ENCODE assay signal across 8 cellular contexts in the genomic region with DNA sequence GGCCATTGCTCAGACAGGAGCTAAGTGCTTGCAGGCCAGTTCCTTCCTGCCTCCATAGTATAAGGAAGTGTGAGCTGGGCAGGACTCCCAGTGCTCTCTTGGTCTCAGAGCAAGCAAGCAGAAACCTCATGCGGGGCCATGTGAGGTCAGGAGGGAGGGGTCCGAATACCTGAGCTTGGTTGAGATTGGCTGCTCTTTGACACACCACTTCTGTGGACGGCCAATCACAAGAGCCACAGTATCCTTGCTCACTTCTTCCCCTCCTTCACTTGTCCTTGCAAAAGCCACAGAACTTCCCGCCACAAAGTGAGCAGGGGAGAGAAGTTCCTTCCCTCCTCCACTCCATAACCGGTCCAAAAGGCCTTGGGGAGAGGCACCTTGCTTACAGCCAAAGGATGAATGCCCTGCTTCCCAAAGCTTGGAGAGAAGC. TPM values are rescaled to one million over a fixed set of nuclear protein-coding genes. Genes with fewer than 3 reads are reported as not detected.
A peak's percentile ranks its signal among the peaks of the same experiment; 100 is the strongest.
DNase-seq lines count a peak whose midpoint lies in the region; ATAC-seq lines count a peak whose summit lies in the region.

No MANE protein-coding gene starts in this region.

- no peak overlapping the region for H3K4me3 Mint-ChIP-seq in activated T-cell treated with anti-CD3 and anti-CD28 coated beads, Interleukin-2, amount 50 U/mL, for 72 hours

- no peaks in the 10 kb centered on the region for H3K36me3 Mint-ChIP-seq in activated T-cell treated with anti-CD3 and anti-CD28 coated beads, Interleukin-2, amount 50 U/mL, for 72 hours (ENCODE audit: insufficient read depth in 2 of 2)

- peak; percentile 24 to 62 for ATAC-seq in activated T-cell treated with anti-CD3 and anti-CD28 coated beads, Interleukin-2, amount 50 U/mL, for 72 hours (replicated peaks in 1 of 2)
- peak; percentile 73 for ATAC-seq in HG03095 (IDR thresholded peaks at IDR 0.05; ENCODE audit: unreplicated experiment)
- peak; percentile 83 for ATAC-seq in sciatic nerve
- no peak for ATAC-seq in GM18858 (IDR thresholded peaks at IDR 0.05; ENCODE audit: unreplicated experiment)

- no peak overlapping the region for H3K4me3 ChIP-seq in SJCRH30

- no peaks in the 10 kb centered on the region for H3K9me3 ChIP-seq in SJCRH30 (replicated peaks)

- no peak overlapping the region for H3K27ac ChIP-seq in SJCRH30

- intact Hi-C loops in sciatic nerve (cut with DNase I), result no loop called here

- H3K36me3 ChIP-seq in SJCRH30, result no peaks in the 10 kb centered on the region

- H3K9me3 Mint-ChIP-seq in activated T-cell treated with anti-CD3 and anti-CD28 coated beads, Interleukin-2, amount 50 U/mL, for 72 hours, result no peaks in the 10 kb centered on the region

- H3K27me3 ChIP-seq in SJCRH30, result no peaks in the 10 kb centered on the region

- H3K27ac Mint-ChIP-seq in activated T-cell treated with anti-CD3 and anti-CD28 coated beads, Interleukin-2, amount 50 U/mL, for 72 hours, result no peak overlapping the region

- H3K4me1 ChIP-seq in SJCRH30, result peaks cover 10% of the 10 kb centered on the region; the same call in 1 of the 2 replicates

- no peak for DNase-seq in activated T-cell treated with anti-CD3 and anti-CD28 coated beads, Interleukin-2, amount 50 U/mL, for 72 hours
- DNase-seq in activated T-cell treated with anti-CD3 and anti-CD28 coated beads, Interleukin-2, amount 50 U/mL, for 1 hour, result no peak
- DNase-seq in SJCRH30, result peak; percentile 13 to 48
- peak; percentile 63 for DNase-seq in fibroblast of the conjunctiva (ENCODE audit: low read depth)
- peak; percentile 72 for DNase-seq in sciatic nerve (ENCODE audit: low spot score)
- DNase-seq in HuH-7.5 (ENCODE audit: low spot score), result no peak

- H3K27me3 Mint-ChIP-seq in activated T-cell treated with anti-CD3 and anti-CD28 coated beads, Interleukin-2, amount 50 U/mL, for 72 hours (ENCODE audit: low read depth), result peaks cover 47% of the 10 kb centered on the region

- H3K4me1 Mint-ChIP-seq in activated T-cell treated with anti-CD3 and anti-CD28 coated beads, Interleukin-2, amount 50 U/mL, for 72 hours (ENCODE audit: low read depth), result peaks cover 28% of the 10 kb centered on the region

RNA-seq across cellular contexts. Expression of a gene that starts 56.7 kb away (rescaled TPM):
- total RNA-seq in activated T-cell treated with anti-CD3 and anti-CD28 coated beads, Interleukin-2, amount 50 U/mL, for 72 hours, result 10 to 100 TPM; 85.2 to 88.2 TPM
- 68.5 and 69.7 TPM in 2 replicates for total RNA-seq in SJCRH30 (2014; rRNA removed; shearing (Covaris generic))
- 32.1 TPM for total RNA-seq in sciatic nerve

Comparison
In these comparisons a context has a peak if more than half of its experiments do, and no peak if none do; other contexts are left out.
1. DNase-seq: peak in SJCRH30 (2 of 2), fibroblast of the conjunctiva (single experiment) and sciatic nerve (single experiment); none in activated T-cell treated with anti-CD3 and anti-CD28 coated beads, Interleukin-2, amount 50 U/mL, for 72 hours (0 of 2), activated T-cell treated with anti-CD3 and anti-CD28 coated beads, Interleukin-2, amount 50 U/mL, for 1 hour (single experiment) and HuH-7.5 (single experiment).